ENCODE assay signal across 8 cellular contexts in genomic region chr13:42048625-42049453, GRCh38. TPM values are rescaled to one million over a fixed set of nuclear protein-coding genes. Genes with fewer than 3 reads are reported as not detected.
DNase-seq lines count a peak whose midpoint lies in the region; ATAC-seq and TF ChIP-seq lines count a peak whose summit lies in the region.

DGKH (plus strand) TSS chr13:42048648; CDS start chr13:42048774, 126 bp downstream.

- H3K4me3 Mint-ChIP-seq in GM23338 (peak within 1 kb of the TSS; percentile 82), progenitor cell of endocrine pancreas (ENCODE audit: low read depth) (peak within 1 kb of the TSS; percentile 73)

- peak within 1 kb of the TSS; percentile 91 for H3K4me3 ChIP-seq in GM23338

- no peak within 1 kb of the TSS for H3K27ac ChIP-seq in GM23338 (ENCODE audit: low read depth)

- TF ChIP-seq CTCF in GM23338 (conservative IDR thresholded peaks at IDR 0.05; ENCODE audit: low read depth in 2 of 2): no peak
- peak; percentile 32 for TF ChIP-seq CTCF in LNCAP (IDR thresholded peaks at IDR 0.05)
- peak; percentile 31 for TF ChIP-seq CTCF in progenitor cell of endocrine pancreas (IDR thresholded peaks at IDR 0.05; ENCODE audit: unreplicated experiment)

- H3K4me2 ChIP-seq in GM23338: peak within 1 kb of the TSS; percentile 100

- H3K36me3 Mint-ChIP-seq in GM23338 (ENCODE audit: low read depth) (no peaks in the 10 kb centered on the region; the same call in 2 of the 3 replicates), progenitor cell of endocrine pancreas (ENCODE audit: insufficient read depth) (no peaks in the 10 kb centered on the region)

- peak within 1 kb of the TSS; percentile 95 for H2AFZ ChIP-seq in GM23338

- peaks cover 3% of the 10 kb centered on the region; the same call in 1 of the 2 replicates for H3K79me2 ChIP-seq in GM23338 (replicated peaks; ENCODE audit: insufficient read depth)

- ATAC-seq in GM23338 (peak; percentile 62), left ventricle myocardium superior (peak; percentile 89)

- peaks cover 28% of the 10 kb centered on the region for H3K27me3 Mint-ChIP-seq in GM23338 (ENCODE audit: insufficient read depth, low read depth, poor library complexity)
- peaks cover 49% of the 10 kb centered on the region for H3K27me3 Mint-ChIP-seq in progenitor cell of endocrine pancreas

- intact Hi-C loops in left ventricle myocardium superior (cut with micrococcal nuclease): no loop called here

- peak within 1 kb of the TSS; percentile 91 for H3K9ac ChIP-seq in ES-I3 (ENCODE audit: low read depth, low read length)

- no peaks in the 10 kb centered on the region for H3K9me3 Mint-ChIP-seq in GM23338
- no peaks in the 10 kb centered on the region for H3K9me3 Mint-ChIP-seq in progenitor cell of endocrine pancreas (ENCODE audit: low read depth)

- H3K4me1 ChIP-seq in ES-I3 (ENCODE audit: insufficient read depth, low read length) (no peaks in the 10 kb centered on the region), GM23338 (ENCODE audit: insufficient read depth) (peaks cover 14% of the 10 kb centered on the region)

- no peaks in the 10 kb centered on the region for H3K9me2 ChIP-seq in GM23338 (ENCODE audit: insufficient read depth)

- no peaks in the 10 kb centered on the region for H3K36me3 ChIP-seq in ES-I3 (ENCODE audit: insufficient read depth, low read length)
- no peaks in the 10 kb centered on the region for H3K36me3 ChIP-seq in GM23338 (ENCODE audit: insufficient read depth)

- H3K27me3 ChIP-seq in GM23338 (ENCODE audit: insufficient read depth): peaks cover 54% of the 10 kb centered on the region

- H3K27ac Mint-ChIP-seq in GM23338: no peak within 1 kb of the TSS
- H3K27ac Mint-ChIP-seq in progenitor cell of endocrine pancreas: peak within 1 kb of the TSS; percentile 29

- H3K9me3 ChIP-seq in ES-I3 (ENCODE audit: control insufficient read depth, insufficient read depth, low read length): no peaks in the 10 kb centered on the region

- H4K20me1 ChIP-seq in GM23338 (replicated peaks; ENCODE audit: insufficient read depth): peaks cover 21% of the 10 kb centered on the region

- H3F3A ChIP-seq in GM23338 (replicated peaks; ENCODE audit: low read depth): peaks cover 15% of the 10 kb centered on the region

- DNase-seq in GM23338 (ENCODE audit: low spot score) (peak; percentile 70), T-helper 1 cell (peak; percentile 49 to 65 (median 60)), anterior cingulate cortex (lab: John Stamatoyannopoulos, UW) (peak in 54 of 58 donors; percentile 16 to 85 (median 64)), left ventricle myocardium superior (peak; percentile 89), progenitor cell of endocrine pancreas (ENCODE audit: low spot score, unreplicated experiment) (peak; percentile 52), GF-D8 (lab: John Stamatoyannopoulos, UW) (no peak)

- H3K4me1 Mint-ChIP-seq in GM23338 (peaks cover 5% of the 10 kb centered on the region; the same call in 2 of the 3 replicates), progenitor cell of endocrine pancreas (ENCODE audit: low read depth) (peaks cover 4% of the 10 kb centered on the region)

TF ChIP-seq in GM23338, 12 proteins besides CTCF, POLR2A, EP300 and RAD21:
- TF ChIP-seq ZNF331 (CRISPR knock-in tag; IDR thresholded peaks at IDR 0.05; ENCODE audit: low read depth) (no peak), CREB1 (CRISPR knock-in tag; IDR thresholded peaks at IDR 0.05; ENCODE audit: low read depth) (no peak), REST (IDR thresholded peaks at IDR 0.05; ENCODE audit: unreplicated experiment) (no peak), ZNF114 (CRISPR knock-in tag; IDR thresholded peaks at IDR 0.05) (no peak), POLR2AphosphoS5 (IDR thresholded peaks at IDR 0.05; ENCODE audit: low read depth) (peak; percentile 67), ZNF462 (CRISPR knock-in tag; IDR thresholded peaks at IDR 0.05) (no peak)

RNA-seq across cellular contexts. Expression of gene DGKH, which starts in this region (rescaled TPM):
- total RNA-seq in GM23338 (2014; rRNA removed; shearing (Covaris generic)): 6.6 and 7.5 TPM in 2 replicates
- 1.4 and 2.1 TPM in 2 replicates for polyA plus RNA-seq in GM23338 (2016; fragmentation: Nextera tagmentation; extraction: Ambion mirVana)
- total RNA-seq in left ventricle myocardium superior: 5.2 TPM
- 5.3 and 6.3 TPM in 2 replicates for total RNA-seq in progenitor cell of endocrine pancreas

Comparison
In these comparisons a context has a peak if more than half of its experiments do, and no peak if none do; other contexts are left out.
1. CTCF ChIP-seq: peak in LNCAP (single experiment) and progenitor cell of endocrine pancreas (single experiment); none in GM23338 (0 of 2).